Comparison of ENCODE assay signal across 26 cellular contexts in genomic region chr3:145251311-145251710, GRCh38.
"Had no signal": no experiment of that assay in that cellular context is flagged by ENCODE, and none has a peak within 500 bp of the region (broad histone marks: within the 10 kb centered on the region; RNA-seq: fewer than 3 reads in every experiment).

No MANE protein-coding gene starts in this region.

- H3K27ac Mint-ChIP-seq: naive B cell; natural killer cell; nephron progenitor cell; neural progenitor cell; progenitor cell of endocrine pancreas; stimulated activated naive B cell treated with anti-CD40 and anti-IgM and Interleukin-4, amounts not matched to agents 10 μg/mL and 1 μg/mL and 100 μg/mL, for 72 hours had no signal

- DNase-seq: left colon; left lung; lower lobe of right lung; mammary epithelial cell; mesenchymal stem cell; naive B cell; natural killer cell; nephron progenitor cell; occipital lobe; ovary; right cardiac atrium; stimulated activated CD4-positive, alpha-beta T cell treated with anti-CD3 and anti-CD28 coated beads, Interleukin-12 subunit alpha, Interleukin-12 subunit beta, amount 100 ng/mL, for 4 hours; stimulated activated CD4-positive, alpha-beta T cell treated with anti-CD3 and anti-CD28 coated beads, Interleukin-15, amount 100 ng/mL, for 24 hours; stimulated activated CD4-positive, alpha-beta T cell treated with anti-CD3 and anti-CD28 coated beads, Interleukin-2, amount 100 ng/mL, for 24 hours; stimulated activated CD4-positive, alpha-beta T cell treated with anti-CD3 and anti-CD28 coated beads, Interleukin-4, amount 100 ng/mL, for 1 hour; stimulated activated naive B cell treated with anti-CD40 and anti-IgM and Interleukin-4, amounts not matched to agents 10 μg/mL and 1 μg/mL and 100 μg/mL, for 72 hours; stimulated activated naive CD8-positive, alpha-beta T cell treated with anti-CD3 and anti-CD28 coated beads, Interleukin-15, Interleukin-2, amounts not matched to agents 100 U/mL and 50 U/mL, for 24 hours; stomach; testis; thyroid gland; transverse colon; upper lobe of left lung had no signal

- H3K4me3 ChIP-seq: left lung, lower lobe of right lung, neural progenitor cell, ovary, skin epidermis, stomach, testis, thyroid gland, transverse colon, upper lobe of left lung, vagina had no signal

- H3K4me1 Mint-ChIP-seq: naive B cell; natural killer cell; nephron progenitor cell; neural progenitor cell; stimulated activated naive B cell treated with anti-CD40 and anti-IgM and Interleukin-4, amounts not matched to agents 10 μg/mL and 1 μg/mL and 100 μg/mL, for 72 hours had no signal

- H3K27me3 Mint-ChIP-seq: naive B cell; progenitor cell of endocrine pancreas; stimulated activated naive B cell treated with anti-CD40 and anti-IgM and Interleukin-4, amounts not matched to agents 10 μg/mL and 1 μg/mL and 100 μg/mL, for 72 hours had no signal

- H3K4me3 Mint-ChIP-seq: naive B cell; natural killer cell; nephron progenitor cell; neural progenitor cell; stimulated activated naive B cell treated with anti-CD40 and anti-IgM and Interleukin-4, amounts not matched to agents 10 μg/mL and 1 μg/mL and 100 μg/mL, for 72 hours had no signal
